ENCODE assay signal across 1 cellular context in genomic region chr7:47366960-47367359, GRCh38.
TF ChIP-seq lines count a peak whose summit lies in the region.

No MANE protein-coding gene starts in this region.

TF ChIP-seq in HepG2, 621 proteins besides CTCF, POLR2A, EP300 and RAD21 (continued from another document):
- TF ChIP-seq AGO2 (optimal IDR thresholded peaks at IDR 0.05; ENCODE audit: low read depth, low read length) (peak; percentile 53), SIN3A (IDR thresholded peaks at IDR 0.05; ENCODE audit: borderline replicate concordance, low read depth, low read length) (no peak), ATRX (CRISPR knock-in tag; IDR thresholded peaks at IDR 0.05; ENCODE audit: borderline replicate concordance) (no peak)
TF ChIP-seq in HepG2: peak in this region for 2.
